8 cellular contexts compared by ENCODE assay signal in the genomic region with DNA sequence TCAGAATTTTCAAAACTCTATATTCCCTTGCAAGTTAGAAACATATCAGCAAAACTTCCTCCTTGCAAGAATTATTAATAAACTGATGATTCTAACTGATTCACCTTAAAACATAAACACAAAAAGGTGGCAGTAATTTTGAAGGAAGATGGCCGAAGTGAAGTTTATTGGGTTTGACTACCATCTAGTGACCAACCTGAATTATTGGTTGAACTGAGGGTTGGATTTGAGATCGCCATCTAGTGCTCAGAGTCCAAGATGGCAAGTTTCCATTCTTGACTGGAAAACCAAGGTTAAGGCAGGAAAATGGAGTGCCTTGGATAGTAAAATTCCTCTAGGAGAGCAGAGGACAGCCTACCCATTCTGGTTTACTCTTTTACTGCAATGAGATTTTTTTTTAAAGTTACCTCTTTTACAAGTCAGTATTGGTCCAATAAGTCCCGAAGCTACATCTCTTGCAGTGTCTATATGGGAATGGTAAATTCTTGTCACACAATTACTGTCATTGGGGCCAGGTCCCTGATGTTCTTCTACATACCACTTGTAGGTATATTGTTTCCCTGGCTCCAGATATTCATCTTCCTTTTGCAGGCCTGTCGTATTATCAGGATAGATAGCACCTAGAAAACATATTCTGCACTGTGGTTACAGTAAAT. TPM values are rescaled to one million over a fixed set of nuclear protein-coding genes. Genes with fewer than 3 reads are reported as not detected.
A peak's percentile ranks its signal among the peaks of the same experiment; 100 is the strongest.
DNase-seq lines count a peak whose midpoint lies in the region; ATAC-seq and TF ChIP-seq lines count a peak whose summit lies in the region.

No MANE protein-coding gene starts in this region.

- no peak overlapping the region for H3K4me2 ChIP-seq in SU-DHL-6 (ENCODE audit: low read depth, low read length, poor library complexity, severe bottlenecking)

- H3K27ac ChIP-seq in SU-DHL-6 (ENCODE audit: low read depth, low read length) (no peak overlapping the region), esophagus squamous epithelium (no peak overlapping the region)
- H3K27ac ChIP-seq in naive thymus-derived CD4-positive, alpha-beta T cell (ENCODE audit: low read depth, low read length): no peak overlapping the region

- no peaks in the 10 kb centered on the region for H3K9me3 Mint-ChIP-seq in naive thymus-derived CD4-positive, alpha-beta T cell

- TF ChIP-seq CTCF in SU-DHL-6 (IDR thresholded peaks at IDR 0.05; ENCODE audit: insufficient read depth, low read length, poor library complexity, severe bottlenecking) (peak; percentile 95), esophagus squamous epithelium (IDR thresholded peaks at IDR 0.05) (peak; percentile 59 to 94 (median 90))

- no peak overlapping the region for H3K4me3 Mint-ChIP-seq in naive thymus-derived CD4-positive, alpha-beta T cell

- POLR2A ChIA-PET in naive thymus-derived CD4-positive, alpha-beta T cell (lab: Charles Lee): no interaction called here

- H3K4me1 Mint-ChIP-seq in naive thymus-derived CD4-positive, alpha-beta T cell: peaks cover 6 to 14% (median 13%) of the 10 kb centered on the region in 7 donors

- H3K36me3 Mint-ChIP-seq in naive thymus-derived CD4-positive, alpha-beta T cell: no peaks in the 10 kb centered on the region

- H3K9me2 ChIP-seq in SU-DHL-6 (replicated peaks; ENCODE audit: insufficient read depth, low read length): no peaks in the 10 kb centered on the region

- CTCF ChIA-PET in naive thymus-derived CD4-positive, alpha-beta T cell (lab: Charles Lee): interaction anchor here (0.7 to 5.9 kb wide), 6 partner anchors 143 to 413 kb away, joined by 3 to 77 read pairs (median 3); partner anchors contain the start of gene HPS3

- H3K27me3 ChIP-seq in SU-DHL-6 (ENCODE audit: low read length): no peaks in the 10 kb centered on the region
- no peaks in the 10 kb centered on the region for H3K27me3 ChIP-seq in esophagus squamous epithelium
- H3K27me3 ChIP-seq in naive thymus-derived CD4-positive, alpha-beta T cell (ENCODE audit: control insufficient read depth in 2 of 2, insufficient read depth in 2 of 2, low read length in 2 of 2): no peaks in the 10 kb centered on the region

- peak overlapping the region; percentile 38 for H2AFZ ChIP-seq in SU-DHL-6 (ENCODE audit: low read depth, low read length, severe bottlenecking)

- H3K9ac ChIP-seq in SU-DHL-6 (ENCODE audit: low read length): no peak overlapping the region

- intact Hi-C loops in esophagus squamous epithelium (cut with DNase I): loop anchor here (5.0 kb wide), 3 partner anchors 141 to 316 kb away; no protein-coding TSS in a partner anchor
- intact Hi-C loops in naive thymus-derived CD4-positive, alpha-beta T cell (cut with micrococcal nuclease): loop anchor here (1.0 to 10.0 kb wide), 11 partner anchors 48 to 542 kb away; partner anchors contain the start of genes HPS3 (in 2 of the 2), GYG1 (in 1 of the 2), HLTF (in 1 of the 2) and RNF13 (in 1 of the 2)

- no peaks in the 10 kb centered on the region for H3K79me2 ChIP-seq in SU-DHL-6 (ENCODE audit: insufficient read depth, low read length)

- peak; percentile 90 for DNase-seq in COR-L47 (lab: John Stamatoyannopoulos, UW)
- peak; percentile 65 for DNase-seq in NCI-H1694 treated with DMSO at 0.1 percent for 48 hours (lab: John Stamatoyannopoulos, UW)
- no peak for DNase-seq in esophagus squamous epithelium (lab: John Stamatoyannopoulos, UW)
- DNase-seq in naive thymus-derived CD4-positive, alpha-beta T cell: peak in 7 of 9 donors; percentile 19 to 67 (median 52)
- DNase-seq in UCSD-AML1 (lab: John Stamatoyannopoulos, UW; ENCODE audit: unreplicated experiment): no peak

- no peaks in the 10 kb centered on the region for H4K20me1 ChIP-seq in SU-DHL-6 (ENCODE audit: low read depth, low read length)

- ATAC-seq in GM18861 (IDR thresholded peaks at IDR 0.05; ENCODE audit: unreplicated experiment): peak; percentile 76
- ATAC-seq in HG03064 (IDR thresholded peaks at IDR 0.05; ENCODE audit: low read depth, unreplicated experiment): peak; percentile 61
- ATAC-seq in naive thymus-derived CD4-positive, alpha-beta T cell: peak; percentile 92

- no peak overlapping the region for H3K27ac Mint-ChIP-seq in naive thymus-derived CD4-positive, alpha-beta T cell

- H3K4me1 ChIP-seq in esophagus squamous epithelium: peaks cover 0 to 13% (median 0%) of the 10 kb centered on the region in 3 donors
- peaks cover 4 to 13% of the 10 kb centered on the region in 2 donors for H3K4me1 ChIP-seq in naive thymus-derived CD4-positive, alpha-beta T cell (ENCODE audit: control insufficient read depth in 2 of 2, insufficient read depth in 2 of 2, low read length in 2 of 2)

- H3K27me3 Mint-ChIP-seq in naive thymus-derived CD4-positive, alpha-beta T cell: peaks cover 0 to 15% (median 0%) of the 10 kb centered on the region in 5 donors

- no peaks in the 10 kb centered on the region for H3F3A ChIP-seq in SU-DHL-6 (ENCODE audit: insufficient read depth)

- no peak overlapping the region for H3K4me3 ChIP-seq in SU-DHL-6 (ENCODE audit: insufficient read depth, low read length, poor library complexity, severe bottlenecking)
- H3K4me3 ChIP-seq in esophagus squamous epithelium: no peak overlapping the region
- H3K4me3 ChIP-seq in naive thymus-derived CD4-positive, alpha-beta T cell (ENCODE audit: low read length): no peak overlapping the region

- no peaks in the 10 kb centered on the region for H3K9me3 ChIP-seq in SU-DHL-6 (ENCODE audit: insufficient read depth, low read length)
- H3K9me3 ChIP-seq in esophagus squamous epithelium: no peaks in the 10 kb centered on the region
- H3K9me3 ChIP-seq in naive thymus-derived CD4-positive, alpha-beta T cell (ENCODE audit: control insufficient read depth in 2 of 3, low read length in 3 of 3): no peaks in the 10 kb centered on the region

- H3K36me3 ChIP-seq in SU-DHL-6 (ENCODE audit: low read length) (no peaks in the 10 kb centered on the region), esophagus squamous epithelium (no peaks in the 10 kb centered on the region)
- no peaks in the 10 kb centered on the region for H3K36me3 ChIP-seq in naive thymus-derived CD4-positive, alpha-beta T cell (ENCODE audit: control insufficient read depth in 2 of 3, insufficient read depth in 3 of 3, low read length in 3 of 3)

- WGBS in esophagus squamous epithelium, 2 donors: 31 to 43% methylated on average over 4 of the region's 4 CpGs

- TF ChIP-seq POLR2A in esophagus squamous epithelium (IDR thresholded peaks at IDR 0.05): no peak

RNA-seq across cellular contexts. Expression of gene CP, which starts 51.6 kb away (rescaled TPM):
- total RNA-seq in esophagus squamous epithelium: 10 to 100 TPM in 2 of 4 donors, under 1 TPM in 1, not detected in 1; 0.97 to 17.9 (median 15.8) TPM
- under 1 TPM in 1 of 5 experiments, not detected in 4; 0.69 TPM for total RNA-seq in naive thymus-derived CD4-positive, alpha-beta T cell
- 1 to 10 TPM in 1 of 2 donors, under 1 TPM in 1; 0.43 to 1.3 TPM for polyA plus RNA-seq in naive thymus-derived CD4-positive, alpha-beta T cell

Comparison
In these comparisons a context has a peak if more than half of its experiments do, and no peak if none do; other contexts are left out.
1. DNase-seq: peak in COR-L47 (single experiment), NCI-H1694 treated with DMSO at 0.1 percent for 48 hours (single experiment) and naive thymus-derived CD4-positive, alpha-beta T cell (7 of 9); none in esophagus squamous epithelium (single experiment) and UCSD-AML1 (single experiment).
2. Peak in every context shown above with its lines, with median percentiles within 50 percentile points of each other: ATAC-seq.